Comparison of ENCODE assay signal across 1 cellular context in genomic region chr9:121286973-121287721, GRCh38.
A peak's percentile ranks its signal among the peaks of the same experiment; 100 is the strongest.
TF ChIP-seq lines count a peak whose summit lies in the region.

No MANE protein-coding gene starts in this region.

TF ChIP-seq in HEK293, 187 proteins besides CTCF, POLR2A, EP300 and RAD21 (continued from another document and continues in another):
- TF ChIP-seq ZBTB26 (tag by site-specific recombination; optimal IDR thresholded peaks at IDR 0.05), result no peak
- no peak for TF ChIP-seq ZNF571 (tag by site-specific recombination; IDR thresholded peaks at IDR 0.05)
- no peak for TF ChIP-seq ZNF26 (tag by site-specific recombination; IDR thresholded peaks at IDR 0.05)
- TF ChIP-seq ZNF701 (tag by site-specific recombination; IDR thresholded peaks at IDR 0.05), result no peak
- TF ChIP-seq ZBTB21 (tag by site-specific recombination; IDR thresholded peaks at IDR 0.05), result peak; percentile 53
- TF ChIP-seq ZFHX2 (tag by site-specific recombination; conservative IDR thresholded peaks at IDR 0.05), result peak; percentile 78
- peak; percentile 79 for TF ChIP-seq ZNF660 (tag by site-specific recombination; IDR thresholded peaks at IDR 0.05)
- TF ChIP-seq ZNF48 (tag by site-specific recombination; IDR thresholded peaks at IDR 0.05), result no peak
- TF ChIP-seq ZNF132 (tag by site-specific recombination; IDR thresholded peaks at IDR 0.05; ENCODE audit: borderline replicate concordance), result no peak
- TF ChIP-seq ZNF585B (tag by site-specific recombination; IDR thresholded peaks at IDR 0.05), result no peak
- TF ChIP-seq ZNF423 (tag by site-specific recombination; IDR thresholded peaks at IDR 0.05), result no peak
- TF ChIP-seq KLF7 (tag by site-specific recombination; IDR thresholded peaks at IDR 0.05; ENCODE audit: borderline replicate concordance), result no peak
- no peak; the same call in none of the 2 replicates for TF ChIP-seq ZNF335 (tag by site-specific recombination; conservative IDR thresholded peaks at IDR 0.05)
- TF ChIP-seq ZNF639 (tag by site-specific recombination; IDR thresholded peaks at IDR 0.05), result 0 out of 2 replicates have a peak, but pooled peaks have one; percentile 42
- TF ChIP-seq ZNF302 (tag by site-specific recombination; IDR thresholded peaks at IDR 0.05; ENCODE audit: low read depth), result no peak
- no peak for TF ChIP-seq PRDM2 (tag by site-specific recombination; IDR thresholded peaks at IDR 0.05; ENCODE audit: borderline replicate concordance)
- TF ChIP-seq ZNF214 (tag by site-specific recombination; IDR thresholded peaks at IDR 0.05; ENCODE audit: borderline replicate concordance), result no peak
- no peak for TF ChIP-seq MEIS1 (CRISPR knock-in tag; IDR thresholded peaks at IDR 0.05; ENCODE audit: borderline replicate concordance)
- no peak for TF ChIP-seq SCRT1 (tag by site-specific recombination; IDR thresholded peaks at IDR 0.05; ENCODE audit: borderline replicate concordance)
- no peak for TF ChIP-seq ZBTB49 (tag by site-specific recombination; IDR thresholded peaks at IDR 0.05; ENCODE audit: low read depth)
- peak; percentile 19; the same call in 1 of the 2 replicates for TF ChIP-seq KLF9 (tag by site-specific recombination; IDR thresholded peaks at IDR 0.05; ENCODE audit: low read depth)
- peak; percentile 82 for TF ChIP-seq ZIC2 (tag by site-specific recombination; IDR thresholded peaks at IDR 0.05)
- peak; percentile 63 for TF ChIP-seq KLF8 (tag by site-specific recombination; IDR thresholded peaks at IDR 0.05)
- TF ChIP-seq ZFP37 (tag by site-specific recombination; IDR thresholded peaks at IDR 0.05), result no peak
- TF ChIP-seq GLI4 (tag by site-specific recombination; IDR thresholded peaks at IDR 0.05), result no peak
- TF ChIP-seq ZNF549 (tag by site-specific recombination; IDR thresholded peaks at IDR 0.05), result no peak
- no peak for TF ChIP-seq BCL6B (tag by site-specific recombination; IDR thresholded peaks at IDR 0.05)
- no peak for TF ChIP-seq ZNF280C (tag by site-specific recombination; IDR thresholded peaks at IDR 0.05)
- peak; percentile 97 for TF ChIP-seq ZNF366 (tag by site-specific recombination; conservative IDR thresholded peaks at IDR 0.05)
- no peak for TF ChIP-seq ZNF416 (tag by site-specific recombination; IDR thresholded peaks at IDR 0.05)
- no peak for TF ChIP-seq ZNF449 (tag by site-specific recombination; IDR thresholded peaks at IDR 0.05)
- no peak for TF ChIP-seq ZNF223 (tag by site-specific recombination; IDR thresholded peaks at IDR 0.05)
- no peak for TF ChIP-seq ZSCAN23 (tag by site-specific recombination; IDR thresholded peaks at IDR 0.05)
- TF ChIP-seq ZNF155 (tag by site-specific recombination; IDR thresholded peaks at IDR 0.05), result no peak
- TF ChIP-seq ZNF677 (tag by site-specific recombination; IDR thresholded peaks at IDR 0.05), result no peak
- TF ChIP-seq ZNF354C (tag by site-specific recombination; IDR thresholded peaks at IDR 0.05; ENCODE audit: borderline replicate concordance, low read depth), result no peak
- TF ChIP-seq ZNF174 (tag by site-specific recombination; IDR thresholded peaks at IDR 0.05), result no peak
- no peak for TF ChIP-seq ZNF169 (tag by site-specific recombination; IDR thresholded peaks at IDR 0.05)
- peak; percentile 73 for TF ChIP-seq GLIS2 (tag by site-specific recombination; IDR thresholded peaks at IDR 0.05)
- no peak for TF ChIP-seq SCRT2 (tag by site-specific recombination; IDR thresholded peaks at IDR 0.05)
- no peak for TF ChIP-seq ZNF548 (tag by site-specific recombination; IDR thresholded peaks at IDR 0.05)
- TF ChIP-seq ZNF514 (tag by site-specific recombination; IDR thresholded peaks at IDR 0.05), result no peak
- no peak for TF ChIP-seq ZNF843 (tag by site-specific recombination; IDR thresholded peaks at IDR 0.05)
- no peak for TF ChIP-seq ZNF221 (tag by site-specific recombination; IDR thresholded peaks at IDR 0.05; ENCODE audit: borderline replicate concordance)
- TF ChIP-seq PRDM4 (tag by site-specific recombination; IDR thresholded peaks at IDR 0.05), result no peak
